In the genomic region with DNA sequence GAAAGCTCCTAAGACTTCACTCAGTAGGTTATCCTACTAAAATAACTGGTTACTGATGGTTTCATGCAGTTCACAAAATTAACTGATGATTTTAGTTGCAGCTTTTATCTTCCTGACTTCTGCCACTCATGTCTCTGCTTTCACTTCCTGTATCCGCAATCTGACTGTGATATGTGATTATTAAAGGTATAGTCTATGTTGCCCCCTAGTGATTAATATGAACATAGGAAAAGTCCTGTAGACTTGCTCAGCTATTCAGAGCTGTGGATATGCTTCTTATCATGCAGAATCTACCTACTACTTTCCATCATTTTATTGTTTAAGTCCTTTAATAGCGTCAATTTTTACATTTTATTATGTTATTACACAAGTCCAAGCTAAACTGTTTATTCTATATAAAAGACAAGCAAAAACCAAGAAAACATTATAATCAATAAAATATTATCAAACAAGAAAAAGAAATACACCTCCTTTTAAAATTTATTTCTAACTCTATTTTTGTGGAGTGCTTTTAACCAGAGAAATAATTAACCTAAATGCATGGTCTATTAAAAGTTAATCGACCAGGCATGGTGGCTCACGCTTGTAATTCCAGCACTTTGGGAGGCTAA, we compare ENCODE assay signal across 8 cellular contexts. TPM values are rescaled to one million over a fixed set of nuclear protein-coding genes. Genes with fewer than 3 reads are reported as not detected.
DNase-seq lines count a peak whose midpoint lies in the region; ATAC-seq and TF ChIP-seq lines count a peak whose summit lies in the region.

No MANE protein-coding gene starts in this region.

- H3K36me3 ChIP-seq in DND-41 (ENCODE audit: insufficient read depth, low read length), result no peaks in the 10 kb centered on the region
- H3K36me3 ChIP-seq in liver (ENCODE audit: control insufficient read depth in 4 of 4, insufficient read depth in 3 of 4, low read depth in 1 of 4, low read length in 3 of 4), result no peaks in the 10 kb centered on the region

- H3K9ac ChIP-seq in DND-41 (ENCODE audit: low read depth, low read length) (peak overlapping the region; percentile 24; the same call in 1 of the 2 replicates), liver (ENCODE audit: low read depth in 1 of 2, low read length in 2 of 2) (no peak overlapping the region)

- in situ Hi-C loops in astrocyte of the spinal cord (cut with HindIII; ENCODE audit: low sequenced_read_pairs), result no loop called here

- WGBS in liver, result 69% methylated on average over 4 of the region's 4 CpGs

- peak overlapping the region; percentile 36 for H2AFZ ChIP-seq in DND-41 (ENCODE audit: low read depth, low read length)

- TF ChIP-seq CTCF in DND-41 (IDR thresholded peaks at IDR 0.05; ENCODE audit: borderline replicate concordance, extremely low read depth, low read length, poor library complexity, severe bottlenecking) (peak; percentile 85), astrocyte of the spinal cord (IDR thresholded peaks at IDR 0.05; ENCODE audit: low read depth, low read length) (peak; percentile 35), liver (IDR thresholded peaks at IDR 0.05; ENCODE audit: low read depth, low read length, missing input control) (peak; percentile 61)

- H3K4me3 ChIP-seq in DND-41 (ENCODE audit: low read depth in 1 of 2, low read length in 2 of 2) (no peak overlapping the region), astrocyte of the spinal cord (ENCODE audit: low read depth, low read length) (no peak overlapping the region), liver (ENCODE audit: low read depth in 1 of 3, low read length in 3 of 3) (no peak overlapping the region)

- DNase-seq in DND-41 (no peak), NCI-H345 (lab: John Stamatoyannopoulos, UW) (peak; percentile 5), astrocyte of the spinal cord (ENCODE audit: low read depth, low spot score) (peak; percentile 52), anterior cingulate cortex (lab: John Stamatoyannopoulos, UW) (no peak)
- no peak for DNase-seq in effector CD8-positive, alpha-beta T cell (lab: John Stamatoyannopoulos, UW)

- H3K27ac ChIP-seq in DND-41 (ENCODE audit: low read length) (peak overlapping the region; percentile 68; the same call in 1 of the 2 replicates), liver (ENCODE audit: low read depth in 1 of 2, low read length in 2 of 2) (no peak overlapping the region)

- H3K4me2 ChIP-seq in DND-41 (ENCODE audit: insufficient read depth, low read length), result peak overlapping the region; percentile 29; the same call in 1 of the 2 replicates

- no peaks in the 10 kb centered on the region for H4K20me1 ChIP-seq in DND-41 (ENCODE audit: insufficient read depth, low read length)

- peaks cover 14% of the 10 kb centered on the region for H3K4me1 ChIP-seq in DND-41 (ENCODE audit: insufficient read depth, low read length)
- H3K4me1 ChIP-seq in liver (ENCODE audit: control insufficient read depth in 4 of 4, insufficient read depth in 4 of 4, low read length in 3 of 4), result no peaks in the 10 kb centered on the region

- TF ChIP-seq RAD21 in liver (IDR thresholded peaks at IDR 0.05), result peak; percentile 82 to 83

- peak; percentile 90 for ATAC-seq in DND-41 (ENCODE audit: insufficient read depth, low read depth)
- peak; percentile 89 for ATAC-seq in GM19438 (IDR thresholded peaks at IDR 0.05; ENCODE audit: low read depth, unreplicated experiment)
- ATAC-seq in HG03378 (IDR thresholded peaks at IDR 0.05; ENCODE audit: unreplicated experiment), result peak; percentile 92

- H3K27me3 ChIP-seq in DND-41 (ENCODE audit: insufficient read depth, low read length, poor library complexity) (no peaks in the 10 kb centered on the region), liver (ENCODE audit: control insufficient read depth in 4 of 4, insufficient read depth in 4 of 4, low read length in 3 of 4) (no peaks in the 10 kb centered on the region)

- no peaks in the 10 kb centered on the region for H3K79me2 ChIP-seq in DND-41 (ENCODE audit: insufficient read depth, low read length)

- H3K9me3 ChIP-seq in DND-41 (ENCODE audit: insufficient read depth, low read length, severe bottlenecking) (peaks cover 3% of the 10 kb centered on the region), liver (ENCODE audit: control insufficient read depth in 4 of 4, low read length in 3 of 4) (peaks cover 0 to 3% (median 0%) of the 10 kb centered on the region in 4 donors)

TF ChIP-seq in liver, 16 proteins besides CTCF, POLR2A, EP300 and RAD21:
- TF ChIP-seq FOXA2 (IDR thresholded peaks at IDR 0.05) (no peak), GABPA (IDR thresholded peaks at IDR 0.05 in 1 of 2, conservative IDR thresholded peaks at IDR 0.05 in 1 of 2) (peak in 1 of 2 donors; percentile 15)
- TF ChIP-seq, protein P1, sequence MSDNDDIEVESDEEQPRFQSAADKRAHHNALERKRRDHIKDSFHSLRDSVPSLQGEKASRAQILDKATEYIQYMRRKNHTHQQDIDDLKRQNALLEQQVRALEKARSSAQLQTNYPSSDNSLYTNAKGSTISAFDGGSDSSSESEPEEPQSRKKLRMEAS (IDR thresholded peaks at IDR 0.05), result peak; percentile 35

RNA-seq across cellular contexts. Expression of gene TLR2, which starts 40.6 kb away (rescaled TPM):
- total RNA-seq in liver, result 10 to 100 TPM in 1 of 2 donors, 1 to 10 TPM in 1; 6.8 to 15.6 TPM
- polyA plus RNA-seq in liver, result 1 to 10 TPM; 2.9 to 5.6 TPM

Comparison
In these comparisons a context has a peak if more than half of its experiments do, and no peak if none do; other contexts are left out.
1. DNase-seq: peak in NCI-H345 (single experiment) and astrocyte of the spinal cord (single experiment); none in DND-41 (single experiment), effector CD8-positive, alpha-beta T cell (single experiment) and anterior cingulate cortex (0 of 58).
2. CTCF ChIP-seq: peak in every context shown above with its lines; median percentile 85 in DND-41; 61 in liver; 35 in astrocyte of the spinal cord.
3. Peak in every context shown above with its lines, with median percentiles within 50 percentile points of each other: ATAC-seq.